ENCODE assay signal across 24 cellular contexts in the genomic region with DNA sequence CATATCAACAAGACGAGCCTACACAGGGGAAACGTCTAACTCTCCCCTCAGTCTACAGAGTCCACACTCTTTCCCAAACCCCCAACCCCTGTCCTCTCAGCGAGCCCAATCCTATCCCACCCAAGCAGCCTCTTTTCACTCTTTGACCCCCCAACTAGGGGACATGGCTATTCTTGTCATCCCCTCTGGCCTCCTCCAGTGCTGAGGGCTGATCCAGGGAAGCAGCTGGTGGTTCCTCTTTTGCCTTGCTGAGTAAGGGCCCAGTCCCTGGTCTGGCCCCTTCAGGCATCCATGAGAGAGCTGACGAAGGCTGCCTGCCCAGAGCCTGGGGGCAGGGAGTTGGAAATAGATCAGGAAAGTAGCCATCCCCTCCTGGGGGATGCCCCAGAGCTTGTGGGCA. TPM values are rescaled to one million over a fixed set of nuclear protein-coding genes. Genes with fewer than 3 reads are reported as not detected.
"Had no signal": no experiment of that assay in that cellular context is flagged by ENCODE, and none has a peak within 500 bp of the region (broad histone marks: within the 10 kb centered on the region; RNA-seq: fewer than 3 reads in every experiment).

No MANE protein-coding gene starts in this region.

- H3K4me1 Mint-ChIP-seq: activated B cell treated with CpG ODN at 0.5 μM for 24 hours; activated CD4-positive, alpha-beta T cell treated with anti-CD3 and anti-CD28 coated beads, Interleukin-2, amount 10 ng/mL, durations not matched to agents 24 days and 14 days; activated naive CD4-positive, alpha-beta T cell treated with anti-CD3 and anti-CD28 coated beads, Interleukin-2, amount 10 ng/mL, durations not matched to agents 7 days and 5 days; activated naive CD8-positive, alpha-beta T cell treated with anti-CD3 and anti-CD28 coated beads for 36 hours had no signal

- H3K4me3 Mint-ChIP-seq: activated B cell treated with CpG ODN at 0.5 μM for 24 hours; activated CD4-positive, alpha-beta T cell treated with anti-CD3 and anti-CD28 coated beads, Interleukin-2, amount 10 ng/mL, durations not matched to agents 24 days and 14 days; activated naive CD4-positive, alpha-beta T cell treated with anti-CD3 and anti-CD28 coated beads, Interleukin-2, amount 10 ng/mL, durations not matched to agents 7 days and 5 days; activated naive CD8-positive, alpha-beta T cell treated with anti-CD3 and anti-CD28 coated beads for 36 hours; activated T-cell treated with anti-CD3 and anti-CD28 coated beads, Interleukin-2, amount 50 U/mL, for 72 hours; T-helper 1 cell treated with Interleukin-12 subunit alpha and Interleukin-12 subunit beta and Interleukin-4 antibody, amounts not matched to agents 30 μg/mL and 1 μg/mL, for 36 hours had no signal

- ATAC-seq: activated T-cell treated with anti-CD3 and anti-CD28 coated beads, Interleukin-2, amount 50 U/mL, for 72 hours had no signal

- H3K27me3 Mint-ChIP-seq: activated naive CD8-positive, alpha-beta T cell treated with anti-CD3 and anti-CD28 coated beads for 36 hours had no signal

- H3K36me3 Mint-ChIP-seq: activated naive CD4-positive, alpha-beta T cell treated with anti-CD3 and anti-CD28 coated beads, Interleukin-2, amount 10 ng/mL, durations not matched to agents 7 days and 5 days; activated naive CD8-positive, alpha-beta T cell treated with anti-CD3 and anti-CD28 coated beads for 36 hours had no signal

- H3K27ac Mint-ChIP-seq: activated B cell treated with CpG ODN at 0.5 μM for 24 hours; activated CD4-positive, alpha-beta T cell treated with anti-CD3 and anti-CD28 coated beads, Interleukin-2, amount 10 ng/mL, durations not matched to agents 24 days and 14 days; activated naive CD4-positive, alpha-beta T cell treated with anti-CD3 and anti-CD28 coated beads, Interleukin-2, amount 10 ng/mL, durations not matched to agents 7 days and 5 days; activated naive CD8-positive, alpha-beta T cell treated with anti-CD3 and anti-CD28 coated beads for 36 hours; activated T-cell treated with anti-CD3 and anti-CD28 coated beads, Interleukin-2, amount 50 U/mL, for 72 hours; activated T-helper 2 cell treated with anti-CD3 and anti-CD28 coated beads, Interferon-gamma antibody, Interleukin-2, Interleukin-4, amounts not matched to agents 10 μg/mL and 5 μg/mL and 100 μg/mL, durations not matched to agents 14 hours and 24 hours and 36 hours; T-helper 1 cell treated with Interleukin-12 subunit alpha and Interleukin-12 subunit beta and Interleukin-4 antibody, amounts not matched to agents 30 μg/mL and 1 μg/mL, for 36 hours had no signal

- DNase-seq: activated B cell treated with CpG ODN at 0.5 μM for 24 hours; activated CD4-positive, alpha-beta T cell treated with anti-CD3 and anti-CD28 coated beads for 1 hour; activated CD4-positive, alpha-beta T cell treated with anti-CD3 and anti-CD28 coated beads, Interleukin-2, amount 10 ng/mL, durations not matched to agents 24 days and 14 days; activated CD4-positive, alpha-beta T cell treated with anti-CD3 and anti-CD28 coated beads, Interleukin-2, amount 50 U/mL, for 48 hours; activated gamma-delta T cell treated with Interleukin-2 at 50 U/mL for 16 hours; activated naive CD4-positive, alpha-beta T cell treated with anti-CD3 and anti-CD28 coated beads, Interleukin-2, amount 10 ng/mL, durations not matched to agents 7 days and 5 days; activated naive CD8-positive, alpha-beta T cell treated with anti-CD3 and anti-CD28 coated beads for 36 hours; activated T-cell treated with anti-CD3 and anti-CD28 coated beads, Interleukin-2, amount 50 U/mL, for 72 hours; brain microvascular endothelial cell; Karpas-422; NCI-H1105 treated with DMSO at 0.1 percent for 48 hours; NCI-H1436 treated with DMSO at 0.1 percent for 48 hours; NCI-H187; NCI-H2081; NCI-H446; NCI-H524; Peyer's patch; Right ventricle myocardium superior had no signal

- H3K9me3 Mint-ChIP-seq: activated B cell treated with CpG ODN at 0.5 μM for 24 hours; activated CD4-positive, alpha-beta T cell treated with anti-CD3 and anti-CD28 coated beads, Interleukin-2, amount 10 ng/mL, durations not matched to agents 24 days and 14 days; activated naive CD4-positive, alpha-beta T cell treated with anti-CD3 and anti-CD28 coated beads, Interleukin-2, amount 10 ng/mL, durations not matched to agents 7 days and 5 days; activated naive CD8-positive, alpha-beta T cell treated with anti-CD3 and anti-CD28 coated beads for 36 hours; activated T-cell treated with anti-CD3 and anti-CD28 coated beads, Interleukin-2, amount 50 U/mL, for 72 hours; activated T-helper 2 cell treated with anti-CD3 and anti-CD28 coated beads, Interferon-gamma antibody, Interleukin-2, Interleukin-4, amounts not matched to agents 10 μg/mL and 5 μg/mL and 100 μg/mL, durations not matched to agents 14 hours and 24 hours and 36 hours; T-helper 1 cell treated with Interleukin-12 subunit alpha and Interleukin-12 subunit beta and Interleukin-4 antibody, amounts not matched to agents 30 μg/mL and 1 μg/mL, for 36 hours had no signal

RNA-seq across cellular contexts. Expression of gene NOBOX, which starts 6.4 kb away (rescaled TPM):
- total RNA-seq: activated B cell treated with CpG ODN at 0.5 μM for 24 hours; activated CD4-positive, alpha-beta T cell treated with anti-CD3 and anti-CD28 coated beads, Interleukin-2, amount 10 ng/mL, durations not matched to agents 24 days and 14 days; activated CD8-positive, alpha-beta memory T cell treated with anti-CD3 and anti-CD28 coated beads for 36 hours; activated naive CD8-positive, alpha-beta T cell treated with anti-CD3 and anti-CD28 coated beads for 36 hours; activated T-cell treated with anti-CD3 and anti-CD28 coated beads, Interleukin-2, amount 50 U/mL, for 72 hours; activated T-helper 2 cell treated with anti-CD3 and anti-CD28 coated beads, Interferon-gamma antibody, Interleukin-2, Interleukin-4, amounts not matched to agents 10 μg/mL and 5 μg/mL and 100 μg/mL, durations not matched to agents 14 hours and 24 hours and 36 hours; cardiac muscle cell; Peyer's patch; Right ventricle myocardium superior; SJSA1 had no signal
- polyA plus RNA-seq: adipose tissue, cardiac muscle cell had no signal
